Comparison of ENCODE assay signal across 11 cellular contexts in the genomic region with DNA sequence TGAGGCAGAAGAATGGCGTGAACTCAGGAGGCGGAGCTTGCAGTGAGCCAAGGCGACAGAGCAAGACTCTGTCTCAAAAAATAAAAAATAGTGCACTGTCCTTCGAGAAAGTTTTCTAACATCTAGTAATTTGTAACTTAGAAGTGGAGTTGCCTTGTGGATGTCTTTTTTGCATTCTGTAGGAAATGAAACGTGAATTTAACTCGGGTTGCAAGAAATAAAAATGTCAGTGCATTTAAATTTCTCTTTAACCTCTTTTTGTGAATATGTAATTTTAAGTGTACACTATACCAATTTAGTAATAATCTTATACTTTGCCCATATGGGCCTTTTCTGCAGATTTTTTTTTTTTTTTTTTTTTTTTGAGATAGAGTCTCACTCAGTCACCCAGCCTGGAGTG.
"Had no signal": no experiment of that assay in that cellular context is flagged by ENCODE, and none has a peak within 500 bp of the region (broad histone marks: within the 10 kb centered on the region; RNA-seq: fewer than 3 reads in every experiment).

No MANE protein-coding gene starts in this region.

- H3K9ac ChIP-seq: GM23248 had no signal

- H2AFZ ChIP-seq: GM23248, GM23338 had no signal

- H3K9me3 ChIP-seq: HAP-1 had no signal

- H3K4me3 ChIP-seq: GM23248, GM23338, HAP-1 had no signal

- FAIRE-seq: H1, H54 had no signal

- DNase-seq: GM23248, GOT3, H7, H9, HCEC 1CT, HFFc6 had no signal

- H3K4me2 ChIP-seq: GM23338 had no signal

- ATAC-seq: GM23338, HCT116 had no signal

- H3K27ac ChIP-seq: GM23248 had no signal

- H3K4me1 ChIP-seq: HAP-1 had no signal
